In the genomic region with DNA sequence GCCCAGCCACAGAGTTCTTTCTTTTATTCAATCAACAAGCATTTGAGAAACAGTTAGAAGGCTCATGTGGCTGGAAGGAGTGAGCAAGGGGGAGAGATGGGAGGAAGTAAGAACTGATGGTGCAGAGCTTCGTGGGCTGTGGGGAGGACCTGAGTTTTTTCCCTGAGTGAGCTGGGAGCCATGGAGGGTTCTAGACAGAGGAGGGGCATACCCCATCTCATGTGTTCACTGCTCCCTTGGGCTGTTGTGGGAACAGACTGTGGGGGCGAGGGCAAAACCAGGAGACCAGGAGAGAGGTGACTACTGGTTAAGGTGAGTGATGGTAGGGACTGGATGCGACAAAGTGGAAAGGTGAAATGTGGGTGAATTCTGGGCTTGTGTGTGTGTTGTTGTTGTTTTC, we compare ENCODE assay signal across 23 cellular contexts. TPM values are rescaled to one million over a fixed set of nuclear protein-coding genes. Genes with fewer than 3 reads are reported as not detected.
DNase-seq lines count a peak whose midpoint lies in the region; ATAC-seq and TF ChIP-seq lines count a peak whose summit lies in the region.
"Had no signal": no experiment of that assay in that cellular context is flagged by ENCODE, and none has a peak within 500 bp of the region (broad histone marks: within the 10 kb centered on the region; RNA-seq: fewer than 3 reads in every experiment).

No MANE protein-coding gene starts in this region.

- CTCF ChIA-PET in activated naive CD4-positive, alpha-beta T cell treated with anti-CD3 and anti-CD28 coated beads for 36 hours (lab: Charles Lee), result interaction anchor here (0.8 to 5.1 kb wide), 7 partner anchors 35 to 293 kb away, joined by 3 to 55 read pairs (median 6); no protein-coding TSS in a partner anchor

- no peak overlapping the region for H2AFZ ChIP-seq in neuronal stem cell (ENCODE audit: low read length)

- peaks cover 29% of the 10 kb centered on the region for H3K4me1 Mint-ChIP-seq in activated naive CD4-positive, alpha-beta T cell treated with anti-CD3 and anti-CD28 coated beads for 36 hours (ENCODE audit: low read depth)
- peaks cover 20% of the 10 kb centered on the region for H3K4me1 Mint-ChIP-seq in brain

- no peaks in the 10 kb centered on the region for H3K27me3 Mint-ChIP-seq in activated naive CD4-positive, alpha-beta T cell treated with anti-CD3 and anti-CD28 coated beads for 36 hours (ENCODE audit: low read depth)
- peaks cover 15% of the 10 kb centered on the region for H3K27me3 Mint-ChIP-seq in brain

- no peak overlapping the region for H4K8ac ChIP-seq in neuronal stem cell (ENCODE audit: low read depth, low read length)

- in situ Hi-C loops in GM13976 (cut with MboI; ENCODE audit: low sequenced_read_pairs, unreplicated experiment), result no loop called here

- H2BK5ac ChIP-seq in neuronal stem cell (ENCODE audit: low read length), result no peak overlapping the region

- no peak overlapping the region for H3K4me3 Mint-ChIP-seq in activated naive CD4-positive, alpha-beta T cell treated with anti-CD3 and anti-CD28 coated beads for 36 hours
- H3K4me3 Mint-ChIP-seq in brain, result peak overlapping the region; percentile 39 to 81 (median 68)

- no peak overlapping the region for H3K4me3 ChIP-seq in neuronal stem cell (ENCODE audit: low read length in 2 of 2)
- H3K4me3 ChIP-seq: cardiac muscle cell, GM12878, mucosa of descending colon, right atrium auricular region had no signal

- TF ChIP-seq CTCF in GM13976 (IDR thresholded peaks at IDR 0.05; ENCODE audit: borderline replicate concordance, control extremely low read depth, extremely low read depth, insufficient read depth, missing control alignments), result no peak
- no peak for TF ChIP-seq CTCF in brain (conservative IDR thresholded peaks at IDR 0.05)

- H2BK120ac ChIP-seq in neuronal stem cell (ENCODE audit: low read depth, low read length), result peak overlapping the region; percentile 67

- H3K18ac ChIP-seq in neuronal stem cell (ENCODE audit: low read length), result peak overlapping the region; percentile 71

- no peaks in the 10 kb centered on the region for H3K36me3 ChIP-seq in neuronal stem cell (replicated peaks in 1 of 2; ENCODE audit: control insufficient read depth in 2 of 2, insufficient read depth in 2 of 2, low read length in 2 of 2)
- H3K36me3 ChIP-seq: cardiac muscle cell, right atrium auricular region had no signal

- H3K9ac ChIP-seq in neuronal stem cell (ENCODE audit: low read depth, low read length, poor library complexity), result no peak overlapping the region

- H2BK12ac ChIP-seq in neuronal stem cell (ENCODE audit: low read length), result no peak overlapping the region

- no CpG with 5 or more reads among the region's 3 CpGs for WGBS in neuronal stem cell (ENCODE audit: extremely low coverage in 2 of 2, insufficient read length in 2 of 2, insufficient replicate concordance in 1 of 2), 2 donors

- no peak overlapping the region for H3K4me2 ChIP-seq in neuronal stem cell (ENCODE audit: insufficient read depth, low read length, poor library complexity, severe bottlenecking)

- no peak overlapping the region for H3K4ac ChIP-seq in neuronal stem cell (ENCODE audit: low read length)

- no peak overlapping the region for H2AK5ac ChIP-seq in neuronal stem cell (ENCODE audit: low read depth, low read length)

- no peak overlapping the region for H3K27ac ChIP-seq in neuronal stem cell (replicated peaks; ENCODE audit: low read length)
- H3K27ac ChIP-seq: cardiac muscle cell, epithelial cell of prostate, HL-60, right atrium auricular region had no signal

- no peak overlapping the region for H2BK15ac ChIP-seq in neuronal stem cell (ENCODE audit: low read length)

- H4K91ac ChIP-seq in neuronal stem cell (ENCODE audit: low read depth, low read length, poor library complexity), result no peak overlapping the region

- no peaks in the 10 kb centered on the region for H3K9me3 Mint-ChIP-seq in activated naive CD4-positive, alpha-beta T cell treated with anti-CD3 and anti-CD28 coated beads for 36 hours
- no peaks in the 10 kb centered on the region for H3K9me3 Mint-ChIP-seq in activated naive CD4-positive, alpha-beta T cell treated with anti-CD3 and anti-CD28 coated beads, Interleukin-2, amount 50 U/mL, for 72 hours
- H3K9me3 Mint-ChIP-seq in brain, result peaks cover 0 to 6% (median 0%) of the 10 kb centered on the region in 5 experiments
- H3K9me3 Mint-ChIP-seq: CD14-positive monocyte had no signal

- H3K27me3 ChIP-seq in neuronal stem cell (ENCODE audit: control insufficient read depth in 3 of 3, insufficient read depth in 3 of 3, low read depth in 1 of 3, low read length in 3 of 3), result no peaks in the 10 kb centered on the region
- H3K27me3 ChIP-seq: cardiac muscle cell, right atrium auricular region had no signal

- no peak overlapping the region for H3K23ac ChIP-seq in neuronal stem cell (ENCODE audit: low read depth, low read length, poor library complexity)

- no peaks in the 10 kb centered on the region for H3K9me3 ChIP-seq in neuronal stem cell (replicated peaks in 1 of 2; ENCODE audit: control insufficient read depth in 2 of 2, insufficient read depth in 1 of 2, low read depth in 1 of 2, low read length in 2 of 2)
- H3K9me3 ChIP-seq: mucosa of descending colon, right atrium auricular region had no signal

- peak overlapping the region; percentile 21 for H3K27ac Mint-ChIP-seq in activated naive CD4-positive, alpha-beta T cell treated with anti-CD3 and anti-CD28 coated beads for 36 hours
- peak overlapping the region in 1 of 2 donors; percentile 36 for H3K27ac Mint-ChIP-seq in activated naive CD4-positive, alpha-beta T cell treated with anti-CD3 and anti-CD28 coated beads, Interleukin-2, amount 50 U/mL, for 72 hours
- H3K27ac Mint-ChIP-seq in brain, result peak overlapping the region; percentile 9 to 78 (median 49)
- H3K27ac Mint-ChIP-seq: CD14-positive monocyte had no signal

- peaks cover 5% of the 10 kb centered on the region for H3K36me3 Mint-ChIP-seq in activated naive CD4-positive, alpha-beta T cell treated with anti-CD3 and anti-CD28 coated beads for 36 hours (ENCODE audit: low read depth)
- H3K36me3 Mint-ChIP-seq in activated naive CD4-positive, alpha-beta T cell treated with anti-CD3 and anti-CD28 coated beads, Interleukin-2, amount 50 U/mL, for 72 hours, result no peaks in the 10 kb centered on the region
- H3K36me3 Mint-ChIP-seq in brain, result no peaks in the 10 kb centered on the region

- DNase-seq in activated naive CD4-positive, alpha-beta T cell treated with anti-CD3 and anti-CD28 coated beads for 36 hours, result no peak
- no peak for DNase-seq in activated naive CD4-positive, alpha-beta T cell treated with anti-CD3 and anti-CD28 coated beads, Interleukin-2, amount 50 U/mL, for 72 hours (ENCODE audit: low spot score in 2 of 2)
- DNase-seq in GM13976 (ENCODE audit: low spot score) (peak; percentile 5), neuronal stem cell (ENCODE audit: low spot score) (no peak), COLO668 (lab: John Stamatoyannopoulos, UW; ENCODE audit: unreplicated experiment) (no peak), NAMALWA (ENCODE audit: low spot score) (no peak)
- DNase-seq in stimulated activated CD4-positive, alpha-beta T cell treated with anti-CD3 and anti-CD28 coated beads, Interleukin-4, amount 100 ng/mL, for 1 hour, result no peak
- DNase-seq: activated CD4-positive, alpha-beta T cell treated with anti-CD3 and anti-CD28 coated beads, Interleukin-2, amount 50 U/mL, for 48 hours; activated T-cell treated with anti-CD3 and anti-CD28 coated beads for 4 hours; left ventricle myocardium superior; mucosa of descending colon; NCI-H146; NCI-H748 treated with DMSO at 0.1 percent for 48 hours; PC-3; SHP77 treated with DMSO at 0.1 percent for 48 hours; stimulated activated CD8-positive, alpha-beta memory T cell treated with anti-CD3 and anti-CD28 coated beads, Interleukin-4, amount 100 ng/mL, for 48 hours had no signal

- intact Hi-C loops in activated naive CD4-positive, alpha-beta T cell treated with anti-CD3 and anti-CD28 coated beads for 36 hours (cut with micrococcal nuclease), result no loop called here

- H3K79me1 ChIP-seq in neuronal stem cell (ENCODE audit: low read depth, low read length), result peaks cover 11% of the 10 kb centered on the region

- H3K4me1 ChIP-seq in neuronal stem cell (ENCODE audit: control insufficient read depth in 2 of 2, insufficient read depth in 1 of 2, low read depth in 1 of 2, low read length in 2 of 2), result peaks cover 5 to 8% of the 10 kb centered on the region in 2 donors

- no peak for ATAC-seq in activated naive CD4-positive, alpha-beta T cell treated with anti-CD3 and anti-CD28 coated beads, Interleukin-2, amount 50 U/mL, for 72 hours
- ATAC-seq: GM12878, left ventricle myocardium superior, mucosa of descending colon, PC-3 had no signal

- H3K14ac ChIP-seq in neuronal stem cell (ENCODE audit: low read length), result no peak overlapping the region

RNA-seq across cellular contexts. Expression of a gene that starts 2.4 kb away (rescaled TPM):
- 100 to 1,000 TPM; 159 to 164 TPM for total RNA-seq in activated naive CD4-positive, alpha-beta T cell treated with anti-CD3 and anti-CD28 coated beads for 36 hours
- 100 to 1,000 TPM; 105 to 192 TPM for total RNA-seq in activated naive CD4-positive, alpha-beta T cell treated with anti-CD3 and anti-CD28 coated beads, Interleukin-2, amount 50 U/mL, for 72 hours
- polyA plus RNA-seq in brain (ENCODE audit: insufficient read depth, low read depth, low replicate concordance), result 287 TPM
- 70.0 TPM for polyA plus RNA-seq in neuronal stem cell (2013, experiment 1 of 2)
- 68.8 TPM for polyA plus RNA-seq in neuronal stem cell (2013, experiment 2 of 2)

RNA-seq across cellular contexts. Expression of a gene that starts 11.6 kb away (rescaled TPM):
- total RNA-seq in activated naive CD4-positive, alpha-beta T cell treated with anti-CD3 and anti-CD28 coated beads for 36 hours, result 100 to 1,000 TPM; 219 to 227 TPM
- 100 to 1,000 TPM; 208 to 217 TPM for total RNA-seq in activated naive CD4-positive, alpha-beta T cell treated with anti-CD3 and anti-CD28 coated beads, Interleukin-2, amount 50 U/mL, for 72 hours
- 202 TPM for polyA plus RNA-seq in brain (ENCODE audit: insufficient read depth, low read depth, low replicate concordance)
- 75.6 TPM for polyA plus RNA-seq in neuronal stem cell (2013, experiment 1 of 2)
- polyA plus RNA-seq in neuronal stem cell (2013, experiment 2 of 2), result 76.2 TPM

RNA-seq across cellular contexts. Expression of a gene that starts 44.4 kb away (rescaled TPM):
- not detected for total RNA-seq in activated naive CD4-positive, alpha-beta T cell treated with anti-CD3 and anti-CD28 coated beads for 36 hours
- total RNA-seq in activated naive CD4-positive, alpha-beta T cell treated with anti-CD3 and anti-CD28 coated beads, Interleukin-2, amount 50 U/mL, for 72 hours, result under 1 TPM; 0.20 to 0.97 TPM
- 1.5 TPM for polyA plus RNA-seq in brain (ENCODE audit: insufficient read depth, low read depth, low replicate concordance)
- 0.26 TPM for polyA plus RNA-seq in neuronal stem cell (2013, experiment 1 of 2)
- polyA plus RNA-seq in neuronal stem cell (2013, experiment 2 of 2), result 0.29 TPM
- total RNA-seq: GM12878, left ventricle myocardium superior, right atrium auricular region had no signal
- polyA plus RNA-seq: CD14-positive monocyte, GM12878 had no signal

RNA-seq across cellular contexts. Expression of a gene that starts 49.5 kb away (rescaled TPM):
- total RNA-seq in activated naive CD4-positive, alpha-beta T cell treated with anti-CD3 and anti-CD28 coated beads for 36 hours, result 100 to 1,000 TPM; 173 to 187 TPM
- total RNA-seq in activated naive CD4-positive, alpha-beta T cell treated with anti-CD3 and anti-CD28 coated beads, Interleukin-2, amount 50 U/mL, for 72 hours, result 100 to 1,000 TPM; 222 to 256 TPM
- 8.2 TPM for polyA plus RNA-seq in brain (ENCODE audit: insufficient read depth, low read depth, low replicate concordance)
- polyA plus RNA-seq in neuronal stem cell (2013, experiment 1 of 2), result 0.74 TPM
- polyA plus RNA-seq in neuronal stem cell (2013, experiment 2 of 2), result 0.72 TPM
